In genomic region chr13:36495431-36495830, GRCh38 we compare ENCODE assay signal across 33 cellular contexts.
"Had no signal": no experiment of that assay in that cellular context is flagged by ENCODE, and none has a peak within 500 bp of the region (broad histone marks: within the 10 kb centered on the region; RNA-seq: fewer than 3 reads in every experiment).

No MANE protein-coding gene starts in this region.

- H3K4me1 ChIP-seq: adrenal gland, ascending aorta, body of pancreas, breast epithelium had no signal

- H3K36me3 ChIP-seq: adrenal gland, ascending aorta, brain microvascular endothelial cell, breast epithelium, cardiac muscle cell had no signal

- ATAC-seq: activated naive CD4-positive, alpha-beta T cell treated with anti-CD3 and anti-CD28 coated beads, Interleukin-2, amount 50 U/mL, for 72 hours; activated naive CD8-positive, alpha-beta T cell treated with anti-CD3 and anti-CD28 coated beads, Interleukin-2, amount 50 U/mL, for 24 hours; activated T-cell treated with anti-CD3 and anti-CD28 coated beads, Interleukin-2, amount 50 U/mL, for 4 hours; activated T-cell treated with anti-CD3 and anti-CD28 coated beads, Interleukin-2, amount 50 U/mL, for 72 hours; activated T-helper 17 cell treated with anti-CD3 and anti-CD28 coated beads, Interleukin-2, amount 50 U/mL, for 72 hours; body of pancreas had no signal

- H3K27ac ChIP-seq: adrenal gland, ascending aorta, body of pancreas, brain microvascular endothelial cell, breast epithelium, cardiac muscle cell had no signal

- H3K27me3 ChIP-seq: adrenal gland, ascending aorta, body of pancreas, brain microvascular endothelial cell, breast epithelium, cardiac muscle cell had no signal

- DNase-seq: activated effector memory CD4-positive, alpha-beta T cell treated with anti-CD3 and anti-CD28 coated beads, Interleukin-2, amount 50 U/mL, for 16 hours; activated effector memory CD4-positive, alpha-beta T cell treated with Interleukin-2 at 50 U/mL for 16 hours; activated gamma-delta T cell; activated gamma-delta T cell treated with Interleukin-2 at 50 U/mL for 16 hours; activated naive CD4-positive, alpha-beta T cell; activated naive CD4-positive, alpha-beta T cell treated with anti-CD3 and anti-CD28 coated beads for 36 hours; activated naive CD4-positive, alpha-beta T cell treated with anti-CD3 and anti-CD28 coated beads, Interleukin-2, amount 10 ng/mL, durations not matched to agents 7 days and 5 days; activated naive CD4-positive, alpha-beta T cell treated with anti-CD3 and anti-CD28 coated beads, Interleukin-2, amount 50 U/mL, for 16 hours; activated naive CD4-positive, alpha-beta T cell treated with Interleukin-2 at 50 U/mL for 16 hours; activated naive CD8-positive, alpha-beta T cell treated with anti-CD3 and anti-CD28 coated beads for 36 hours; activated naive CD8-positive, alpha-beta T cell treated with anti-CD3 and anti-CD28 coated beads, Interleukin-2, amount 10 ng/mL, durations not matched to agents 7 days and 5 days; activated naive CD8-positive, alpha-beta T cell treated with anti-CD3 and anti-CD28 coated beads, Interleukin-2, amount 50 U/mL, for 24 hours; activated T-cell treated with anti-CD3 and anti-CD28 coated beads, Interleukin-2, amount 50 U/mL, for 1 hour; activated T-cell treated with anti-CD3 and anti-CD28 coated beads, Interleukin-2, amount 50 U/mL, for 24 hours; activated T-cell treated with anti-CD3 and anti-CD28 coated beads, Interleukin-2, amount 50 U/mL, for 4 hours; activated T-cell treated with anti-CD3 and anti-CD28 coated beads, Interleukin-2, amount 50 U/mL, for 48 hours; activated T-cell treated with anti-CD3 and anti-CD28 coated beads, Interleukin-2, amount 50 U/mL, for 72 hours; adrenal gland; amniotic stem cell; amygdala; anterior cingulate cortex; aorta; body of pancreas; brain microvascular endothelial cell; caudate nucleus; central memory CD4-positive, alpha-beta T cell; cerebellar nuclear complex had no signal

- H3K4me3 ChIP-seq: adrenal gland, ascending aorta, body of pancreas, breast epithelium, cardiac muscle cell had no signal

- FAIRE-seq: astrocyte had no signal

- H3K9me3 ChIP-seq: adrenal gland, ascending aorta, body of pancreas, breast epithelium had no signal
